Comparison of ENCODE assay signal across 11 cellular contexts in genomic region chr11:94307101-94307791, GRCh38. TPM values are rescaled to one million over a fixed set of nuclear protein-coding genes. Genes with fewer than 3 reads are reported as not detected.
"Had no signal": no experiment of that assay in that cellular context is flagged by ENCODE, and none has a peak within 500 bp of the region (broad histone marks: within the 10 kb centered on the region; RNA-seq: fewer than 3 reads in every experiment).

No MANE protein-coding gene starts in this region.

- H3K4me1 Mint-ChIP-seq: IgD-negative memory B cell had no signal

- H3K4me3 Mint-ChIP-seq: HFFc6, IgD-negative memory B cell had no signal

- H3K4me1 ChIP-seq: HAP-1 had no signal

- H3K36me3 ChIP-seq: HAP-1 had no signal

- H3K9me3 ChIP-seq: HAP-1 had no signal

- H3K9ac ChIP-seq: GM23248 had no signal

- DNase-seq: GM23248, GOT3, H7, HFFc6, KBM-7 had no signal

- H3K36me3 Mint-ChIP-seq: IgD-negative memory B cell had no signal

- H3K4me3 ChIP-seq: GM23248, HAP-1 had no signal

- H3K9me3 Mint-ChIP-seq: HFFc6 had no signal

- H2AFZ ChIP-seq: GM23248 had no signal

- H3K27ac Mint-ChIP-seq: HFFc6 had no signal

- ATAC-seq: HCT116 had no signal

- H3K27ac ChIP-seq: GM23248, HL-60 had no signal

RNA-seq across cellular contexts. Expression of gene IZUMO1R, which starts 2.9 kb away (rescaled TPM):
- total RNA-seq: GM23248, H4, H7, HepG2 had no signal
- polyA plus RNA-seq: GM23248, HepG2, IgD-negative memory B cell had no signal
